In genomic region chr21:45982256-45982757, GRCh38 we compare ENCODE assay signal across 1 cellular context.
TF ChIP-seq lines count a peak whose summit lies in the region.

No MANE protein-coding gene starts in this region.

TF ChIP-seq in endothelial cell of umbilical vein, 7 proteins besides CTCF, POLR2A, EP300 and RAD21 (continued from another document):
- no peak for TF ChIP-seq MAX (IDR thresholded peaks at IDR 0.05; ENCODE audit: insufficient read depth, insufficient read length)
- no peak for TF ChIP-seq FOS (IDR thresholded peaks at IDR 0.05; ENCODE audit: borderline replicate concordance, insufficient read depth, low read length)
